Comparison of ENCODE assay signal across 8 cellular contexts in the genomic region with DNA sequence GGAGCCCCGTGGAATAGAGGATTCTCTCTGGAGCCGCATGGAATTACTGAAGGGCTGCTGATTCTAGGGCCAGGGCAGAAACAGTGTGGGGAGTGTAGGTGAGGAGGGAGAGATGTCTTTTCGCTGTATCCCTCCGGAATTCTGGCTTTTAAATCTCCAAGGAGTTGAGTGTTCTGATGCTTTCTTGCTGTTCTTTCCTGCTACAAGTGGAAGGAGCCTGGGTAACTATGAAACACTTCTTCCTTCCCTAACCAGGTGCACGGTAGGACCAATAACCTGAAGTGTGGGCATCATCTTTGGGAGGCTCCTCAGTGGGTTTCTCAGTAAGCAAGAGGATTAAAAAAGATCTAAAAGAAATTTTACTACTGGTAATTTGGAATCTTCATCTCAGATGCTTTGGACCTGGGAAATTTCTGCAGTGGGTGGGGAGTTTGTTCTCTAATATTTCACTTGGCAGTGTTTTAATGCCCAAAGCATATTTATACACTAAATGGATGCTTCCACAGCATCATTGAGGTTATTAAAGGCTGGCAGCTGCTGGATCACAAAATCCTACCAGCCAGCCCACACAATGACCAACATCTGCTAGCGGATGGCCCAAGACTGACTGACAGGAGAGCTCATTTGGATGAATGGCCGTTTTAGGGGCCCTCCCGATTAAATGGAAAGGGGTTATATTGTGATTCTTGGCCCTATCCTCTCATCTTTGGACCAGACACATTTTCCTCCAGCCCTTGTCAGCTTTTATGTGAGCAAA. TPM values are rescaled to one million over a fixed set of nuclear protein-coding genes. Genes with fewer than 3 reads are reported as not detected.
DNase-seq lines count a peak whose midpoint lies in the region; ATAC-seq and TF ChIP-seq lines count a peak whose summit lies in the region.

No MANE protein-coding gene starts in this region.

- H3K27ac Mint-ChIP-seq in activated T-cell treated with anti-CD3 and anti-CD28 coated beads, Interleukin-2, amount 50 U/mL, for 24 hours, result no peak overlapping the region

- peak overlapping the region; percentile 83 for H3K27ac ChIP-seq in VCaP
- H3K27ac ChIP-seq in iPS-18a (ENCODE audit: low read length), result no peak overlapping the region

- peaks cover 50% of the 10 kb centered on the region for H3K27me3 Mint-ChIP-seq in activated T-cell treated with anti-CD3 and anti-CD28 coated beads, Interleukin-2, amount 50 U/mL, for 24 hours

- H3K9me3 ChIP-seq in iPS-18a (ENCODE audit: control insufficient read depth, low read depth, low read length), result no peaks in the 10 kb centered on the region

- DNase-seq in activated T-cell treated with anti-CD3 and anti-CD28 coated beads, Interleukin-2, amount 50 U/mL, for 24 hours, result no peak
- DNase-seq in activated T-cell treated with anti-CD3 and anti-CD28 coated beads, Interleukin-2, amount 50 U/mL, for 48 hours, result no peak
- peak; percentile 41 for DNase-seq in superior temporal gyrus (ENCODE audit: extremely low spot score)
- no peak for DNase-seq in ureter (ENCODE audit: low spot score)

- peaks cover 2% of the 10 kb centered on the region for H3K36me3 Mint-ChIP-seq in activated T-cell treated with anti-CD3 and anti-CD28 coated beads, Interleukin-2, amount 50 U/mL, for 24 hours (ENCODE audit: low read depth)

- H3K4me1 Mint-ChIP-seq in activated T-cell treated with anti-CD3 and anti-CD28 coated beads, Interleukin-2, amount 50 U/mL, for 24 hours (ENCODE audit: low read depth), result peaks cover 28% of the 10 kb centered on the region

- TF ChIP-seq CTCF in VCaP (conservative IDR thresholded peaks at IDR 0.05), result no peak

- no peak overlapping the region for H3K9ac ChIP-seq in iPS-18a (ENCODE audit: low read length)

- no peak for ATAC-seq in GM19035 (IDR thresholded peaks at IDR 0.05; ENCODE audit: unreplicated experiment)
- no peak for ATAC-seq in HG02970 (IDR thresholded peaks at IDR 0.05; ENCODE audit: low FRiP score, unreplicated experiment)

- peaks cover 61% of the 10 kb centered on the region for H3K27me3 ChIP-seq in iPS-18a (ENCODE audit: control insufficient read depth, insufficient read depth, low read length)

- peak overlapping the region; percentile 95 for H3K4me3 ChIP-seq in iPS-18a (ENCODE audit: low read length)

- H3K4me1 ChIP-seq in iPS-18a (ENCODE audit: control insufficient read depth, low read depth, low read length), result no peaks in the 10 kb centered on the region

- no peaks in the 10 kb centered on the region for H3K36me3 ChIP-seq in iPS-18a (ENCODE audit: control insufficient read depth, low read depth, low read length)

- H3K4me3 Mint-ChIP-seq in activated T-cell treated with anti-CD3 and anti-CD28 coated beads, Interleukin-2, amount 50 U/mL, for 24 hours, result peak overlapping the region; percentile 74

- no peaks in the 10 kb centered on the region for H3K9me3 Mint-ChIP-seq in activated T-cell treated with anti-CD3 and anti-CD28 coated beads, Interleukin-2, amount 50 U/mL, for 24 hours

RNA-seq across cellular contexts. Expression of a gene that starts 2.1 kb away (rescaled TPM):
- total RNA-seq in ureter, result 5.4 TPM
